Comparison of ENCODE assay signal across 1 cellular context in the genomic region with DNA sequence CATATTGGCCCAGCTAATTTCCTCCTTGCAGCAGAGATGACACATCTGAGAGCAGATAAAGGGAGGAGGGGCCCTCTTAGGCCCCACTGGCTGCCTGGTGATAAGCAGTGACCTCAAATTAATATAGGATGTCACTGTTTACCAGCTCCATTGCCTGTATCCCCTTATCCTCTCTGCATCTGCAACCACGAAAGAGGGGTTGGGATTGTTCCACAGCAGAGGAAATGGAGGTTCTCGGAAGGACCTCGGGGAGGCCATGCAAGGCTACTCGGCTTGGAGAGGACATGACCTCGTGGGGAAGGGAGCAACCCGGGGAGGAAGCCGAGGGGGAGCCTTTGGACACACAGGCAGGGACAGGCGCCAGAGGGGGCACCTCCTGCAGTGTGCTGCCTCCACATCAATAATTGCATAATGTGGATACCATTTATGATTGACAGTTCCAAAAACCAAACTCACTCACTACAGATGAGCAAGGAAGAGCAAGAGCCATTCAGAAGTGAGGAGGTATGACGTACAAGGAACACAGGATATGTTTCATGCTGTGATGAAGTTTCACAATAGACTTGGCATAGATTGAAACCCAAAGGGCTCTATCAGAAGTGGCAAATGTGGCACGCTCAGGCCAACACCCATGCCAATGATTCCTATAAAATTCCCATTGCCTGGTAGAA.
A peak's percentile ranks its signal among the peaks of the same experiment; 100 is the strongest.
TF ChIP-seq lines count a peak whose summit lies in the region.

No MANE protein-coding gene starts in this region.

TF ChIP-seq in K562, 482 proteins besides CTCF, POLR2A, EP300 and RAD21 (continues in another document):
- TF ChIP-seq, protein P1, sequence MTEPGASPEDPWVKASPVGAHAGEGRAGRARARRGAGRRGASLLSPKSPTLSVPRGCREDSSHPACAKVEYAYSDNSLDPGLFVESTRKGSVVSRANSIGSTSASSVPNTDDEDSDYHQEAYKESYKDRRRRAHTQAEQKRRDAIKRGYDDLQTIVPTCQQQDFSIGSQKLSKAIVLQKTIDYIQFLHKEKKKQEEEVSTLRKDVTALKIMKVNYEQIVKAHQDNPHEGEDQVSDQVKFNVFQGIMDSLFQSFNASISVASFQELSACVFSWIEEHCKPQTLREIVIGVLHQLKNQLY (CRISPR knock-in tag; conservative IDR thresholded peaks at IDR 0.05): no peak
- no peak for TF ChIP-seq SIN3B (IDR thresholded peaks at IDR 0.05; ENCODE audit: low read depth)
- TF ChIP-seq SRF (CRISPR knock-in tag; IDR thresholded peaks at IDR 0.05): no peak
- TF ChIP-seq NCOR1 (IDR thresholded peaks at IDR 0.05): peak; percentile 87
- peak; percentile 94 for TF ChIP-seq LEF1 (IDR thresholded peaks at IDR 0.05)
- no peak for TF ChIP-seq CBX5 (IDR thresholded peaks at IDR 0.05; ENCODE audit: borderline replicate concordance, low read depth)
- peak in 1 of 2 experiments; percentile 83; a peak in 2 of 4 replicates for TF ChIP-seq HDAC1 (IDR thresholded peaks at IDR 0.05)
- peak; percentile 84 for TF ChIP-seq ZNF766 (CRISPR knock-in tag; conservative IDR thresholded peaks at IDR 0.05)
- peak; percentile 82 to 85 for TF ChIP-seq KDM1A (IDR thresholded peaks at IDR 0.05)
- peak; percentile 66; the same call in 1 of the 2 replicates for TF ChIP-seq PML (IDR thresholded peaks at IDR 0.05; ENCODE audit: low read length)
- TF ChIP-seq NCOA6 (IDR thresholded peaks at IDR 0.05): no peak
- no peak for TF ChIP-seq EGR1 (conservative IDR thresholded peaks at IDR 0.05)
- peak; percentile 79 for TF ChIP-seq GATAD2A (IDR thresholded peaks at IDR 0.05)
- TF ChIP-seq ZNF274 (IDR thresholded peaks at IDR 0.05; ENCODE audit: borderline replicate concordance, low read depth, low read length): no peak
- no peak for TF ChIP-seq ZNF668 (CRISPR knock-in tag; IDR thresholded peaks at IDR 0.05)
- TF ChIP-seq, protein P2, sequence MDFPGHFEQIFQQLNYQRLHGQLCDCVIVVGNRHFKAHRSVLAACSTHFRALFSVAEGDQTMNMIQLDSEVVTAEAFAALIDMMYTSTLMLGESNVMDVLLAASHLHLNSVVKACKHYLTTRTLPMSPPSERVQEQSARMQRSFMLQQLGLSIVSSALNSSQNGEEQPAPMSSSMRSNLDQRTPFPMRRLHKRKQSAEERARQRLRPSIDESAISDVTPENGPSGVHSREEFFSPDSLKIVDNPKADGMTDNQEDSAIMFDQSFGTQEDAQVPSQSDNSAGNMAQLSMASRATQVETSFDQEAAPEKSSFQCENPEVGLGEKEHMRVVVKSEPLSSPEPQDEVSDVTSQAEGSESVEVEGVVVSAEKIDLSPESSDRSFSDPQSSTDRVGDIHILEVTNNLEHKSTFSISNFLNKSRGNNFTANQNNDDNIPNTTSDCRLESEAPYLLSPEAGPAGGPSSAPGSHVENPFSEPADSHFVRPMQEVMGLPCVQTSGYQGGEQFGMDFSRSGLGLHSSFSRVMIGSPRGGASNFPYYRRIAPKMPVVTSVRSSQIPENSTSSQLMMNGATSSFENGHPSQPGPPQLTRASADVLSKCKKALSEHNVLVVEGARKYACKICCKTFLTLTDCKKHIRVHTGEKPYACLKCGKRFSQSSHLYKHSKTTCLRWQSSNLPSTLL (IDR thresholded peaks at IDR 0.05): no peak
- no peak for TF ChIP-seq ZNF197 (CRISPR knock-in tag; IDR thresholded peaks at IDR 0.05; ENCODE audit: low read depth)
- TF ChIP-seq ZKSCAN1 (IDR thresholded peaks at IDR 0.05; ENCODE audit: low read depth, low read length): no peak
- no peak for TF ChIP-seq TAF7 (tag; IDR thresholded peaks at IDR 0.05)
- TF ChIP-seq, protein P3, sequence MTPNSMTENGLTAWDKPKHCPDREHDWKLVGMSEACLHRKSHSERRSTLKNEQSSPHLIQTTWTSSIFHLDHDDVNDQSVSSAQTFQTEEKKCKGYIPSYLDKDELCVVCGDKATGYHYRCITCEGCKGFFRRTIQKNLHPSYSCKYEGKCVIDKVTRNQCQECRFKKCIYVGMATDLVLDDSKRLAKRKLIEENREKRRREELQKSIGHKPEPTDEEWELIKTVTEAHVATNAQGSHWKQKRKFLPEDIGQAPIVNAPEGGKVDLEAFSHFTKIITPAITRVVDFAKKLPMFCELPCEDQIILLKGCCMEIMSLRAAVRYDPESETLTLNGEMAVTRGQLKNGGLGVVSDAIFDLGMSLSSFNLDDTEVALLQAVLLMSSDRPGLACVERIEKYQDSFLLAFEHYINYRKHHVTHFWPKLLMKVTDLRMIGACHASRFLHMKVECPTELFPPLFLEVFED (CRISPR knock-in tag; conservative IDR thresholded peaks at IDR 0.05): no peak
- TF ChIP-seq MTA2 (IDR thresholded peaks at IDR 0.05; ENCODE audit: low read depth): peak; percentile 67
- no peak for TF ChIP-seq CREBBP (IDR thresholded peaks at IDR 0.05; ENCODE audit: low read depth, low read length)
- peak; percentile 25; the same call in 1 of the 2 replicates for TF ChIP-seq RBFOX2 (IDR thresholded peaks at IDR 0.05; ENCODE audit: low read depth, low read length)
- no peak for TF ChIP-seq PTBP1 (IDR thresholded peaks at IDR 0.05; ENCODE audit: low read depth, low read length)
- TF ChIP-seq SP2 (IDR thresholded peaks at IDR 0.05; ENCODE audit: extremely low read depth, low read depth, low read length, poor library complexity, severe bottlenecking): no peak
- TF ChIP-seq ZNF239 (CRISPR knock-in tag; IDR thresholded peaks at IDR 0.05): no peak
- TF ChIP-seq, protein P4, sequence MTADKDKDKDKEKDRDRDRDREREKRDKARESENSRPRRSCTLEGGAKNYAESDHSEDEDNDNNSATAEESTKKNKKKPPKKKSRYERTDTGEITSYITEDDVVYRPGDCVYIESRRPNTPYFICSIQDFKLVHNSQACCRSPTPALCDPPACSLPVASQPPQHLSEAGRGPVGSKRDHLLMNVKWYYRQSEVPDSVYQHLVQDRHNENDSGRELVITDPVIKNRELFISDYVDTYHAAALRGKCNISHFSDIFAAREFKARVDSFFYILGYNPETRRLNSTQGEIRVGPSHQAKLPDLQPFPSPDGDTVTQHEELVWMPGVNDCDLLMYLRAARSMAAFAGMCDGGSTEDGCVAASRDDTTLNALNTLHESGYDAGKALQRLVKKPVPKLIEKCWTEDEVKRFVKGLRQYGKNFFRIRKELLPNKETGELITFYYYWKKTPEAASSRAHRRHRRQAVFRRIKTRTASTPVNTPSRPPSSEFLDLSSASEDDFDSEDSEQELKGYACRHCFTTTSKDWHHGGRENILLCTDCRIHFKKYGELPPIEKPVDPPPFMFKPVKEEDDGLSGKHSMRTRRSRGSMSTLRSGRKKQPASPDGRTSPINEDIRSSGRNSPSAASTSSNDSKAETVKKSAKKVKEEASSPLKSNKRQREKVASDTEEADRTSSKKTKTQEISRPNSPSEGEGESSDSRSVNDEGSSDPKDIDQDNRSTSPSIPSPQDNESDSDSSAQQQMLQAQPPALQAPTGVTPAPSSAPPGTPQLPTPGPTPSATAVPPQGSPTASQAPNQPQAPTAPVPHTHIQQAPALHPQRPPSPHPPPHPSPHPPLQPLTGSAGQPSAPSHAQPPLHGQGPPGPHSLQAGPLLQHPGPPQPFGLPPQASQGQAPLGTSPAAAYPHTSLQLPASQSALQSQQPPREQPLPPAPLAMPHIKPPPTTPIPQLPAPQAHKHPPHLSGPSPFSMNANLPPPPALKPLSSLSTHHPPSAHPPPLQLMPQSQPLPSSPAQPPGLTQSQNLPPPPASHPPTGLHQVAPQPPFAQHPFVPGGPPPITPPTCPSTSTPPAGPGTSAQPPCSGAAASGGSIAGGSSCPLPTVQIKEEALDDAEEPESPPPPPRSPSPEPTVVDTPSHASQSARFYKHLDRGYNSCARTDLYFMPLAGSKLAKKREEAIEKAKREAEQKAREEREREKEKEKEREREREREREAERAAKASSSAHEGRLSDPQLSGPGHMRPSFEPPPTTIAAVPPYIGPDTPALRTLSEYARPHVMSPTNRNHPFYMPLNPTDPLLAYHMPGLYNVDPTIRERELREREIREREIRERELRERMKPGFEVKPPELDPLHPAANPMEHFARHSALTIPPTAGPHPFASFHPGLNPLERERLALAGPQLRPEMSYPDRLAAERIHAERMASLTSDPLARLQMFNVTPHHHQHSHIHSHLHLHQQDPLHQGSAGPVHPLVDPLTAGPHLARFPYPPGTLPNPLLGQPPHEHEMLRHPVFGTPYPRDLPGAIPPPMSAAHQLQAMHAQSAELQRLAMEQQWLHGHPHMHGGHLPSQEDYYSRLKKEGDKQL (CRISPR knock-in tag; IDR thresholded peaks at IDR 0.05; ENCODE audit: borderline replicate concordance): no peak
- TF ChIP-seq, protein P5, sequence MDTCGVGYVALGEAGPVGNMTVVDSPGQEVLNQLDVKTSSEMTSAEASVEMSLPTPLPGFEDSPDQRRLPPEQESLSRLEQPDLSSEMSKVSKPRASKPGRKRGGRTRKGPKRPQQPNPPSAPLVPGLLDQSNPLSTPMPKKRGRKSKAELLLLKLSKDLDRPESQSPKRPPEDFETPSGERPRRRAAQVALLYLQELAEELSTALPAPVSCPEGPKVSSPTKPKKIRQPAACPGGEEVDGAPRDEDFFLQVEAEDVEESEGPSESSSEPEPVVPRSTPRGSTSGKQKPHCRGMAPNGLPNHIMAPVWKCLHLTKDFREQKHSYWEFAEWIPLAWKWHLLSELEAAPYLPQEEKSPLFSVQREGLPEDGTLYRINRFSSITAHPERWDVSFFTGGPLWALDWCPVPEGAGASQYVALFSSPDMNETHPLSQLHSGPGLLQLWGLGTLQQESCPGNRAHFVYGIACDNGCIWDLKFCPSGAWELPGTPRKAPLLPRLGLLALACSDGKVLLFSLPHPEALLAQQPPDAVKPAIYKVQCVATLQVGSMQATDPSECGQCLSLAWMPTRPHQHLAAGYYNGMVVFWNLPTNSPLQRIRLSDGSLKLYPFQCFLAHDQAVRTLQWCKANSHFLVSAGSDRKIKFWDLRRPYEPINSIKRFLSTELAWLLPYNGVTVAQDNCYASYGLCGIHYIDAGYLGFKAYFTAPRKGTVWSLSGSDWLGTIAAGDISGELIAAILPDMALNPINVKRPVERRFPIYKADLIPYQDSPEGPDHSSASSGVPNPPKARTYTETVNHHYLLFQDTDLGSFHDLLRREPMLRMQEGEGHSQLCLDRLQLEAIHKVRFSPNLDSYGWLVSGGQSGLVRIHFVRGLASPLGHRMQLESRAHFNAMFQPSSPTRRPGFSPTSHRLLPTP (IDR thresholded peaks at IDR 0.05; ENCODE audit: borderline replicate concordance, extremely low read depth, insufficient read length): no peak
- TF ChIP-seq, protein P6, sequence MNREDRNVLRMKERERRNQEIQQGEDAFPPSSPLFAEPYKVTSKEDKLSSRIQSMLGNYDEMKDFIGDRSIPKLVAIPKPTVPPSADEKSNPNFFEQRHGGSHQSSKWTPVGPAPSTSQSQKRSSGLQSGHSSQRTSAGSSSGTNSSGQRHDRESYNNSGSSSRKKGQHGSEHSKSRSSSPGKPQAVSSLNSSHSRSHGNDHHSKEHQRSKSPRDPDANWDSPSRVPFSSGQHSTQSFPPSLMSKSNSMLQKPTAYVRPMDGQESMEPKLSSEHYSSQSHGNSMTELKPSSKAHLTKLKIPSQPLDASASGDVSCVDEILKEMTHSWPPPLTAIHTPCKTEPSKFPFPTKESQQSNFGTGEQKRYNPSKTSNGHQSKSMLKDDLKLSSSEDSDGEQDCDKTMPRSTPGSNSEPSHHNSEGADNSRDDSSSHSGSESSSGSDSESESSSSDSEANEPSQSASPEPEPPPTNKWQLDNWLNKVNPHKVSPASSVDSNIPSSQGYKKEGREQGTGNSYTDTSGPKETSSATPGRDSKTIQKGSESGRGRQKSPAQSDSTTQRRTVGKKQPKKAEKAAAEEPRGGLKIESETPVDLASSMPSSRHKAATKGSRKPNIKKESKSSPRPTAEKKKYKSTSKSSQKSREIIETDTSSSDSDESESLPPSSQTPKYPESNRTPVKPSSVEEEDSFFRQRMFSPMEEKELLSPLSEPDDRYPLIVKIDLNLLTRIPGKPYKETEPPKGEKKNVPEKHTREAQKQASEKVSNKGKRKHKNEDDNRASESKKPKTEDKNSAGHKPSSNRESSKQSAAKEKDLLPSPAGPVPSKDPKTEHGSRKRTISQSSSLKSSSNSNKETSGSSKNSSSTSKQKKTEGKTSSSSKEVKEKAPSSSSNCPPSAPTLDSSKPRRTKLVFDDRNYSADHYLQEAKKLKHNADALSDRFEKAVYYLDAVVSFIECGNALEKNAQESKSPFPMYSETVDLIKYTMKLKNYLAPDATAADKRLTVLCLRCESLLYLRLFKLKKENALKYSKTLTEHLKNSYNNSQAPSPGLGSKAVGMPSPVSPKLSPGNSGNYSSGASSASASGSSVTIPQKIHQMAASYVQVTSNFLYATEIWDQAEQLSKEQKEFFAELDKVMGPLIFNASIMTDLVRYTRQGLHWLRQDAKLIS (CRISPR knock-in tag; IDR thresholded peaks at IDR 0.05): no peak
- peak; percentile 73 for TF ChIP-seq FOXM1 (IDR thresholded peaks at IDR 0.05; ENCODE audit: low read depth)
- no peak for TF ChIP-seq FOXM1 (CRISPR knock-in tag; IDR thresholded peaks at IDR 0.05; ENCODE audit: low read depth)
- TF ChIP-seq JUND (IDR thresholded peaks at IDR 0.05; ENCODE audit: borderline replicate concordance, low read depth, low read length): peak; percentile 89
- peak; percentile 79; the same call in 1 of the 3 replicates for TF ChIP-seq JUND (tag; IDR thresholded peaks at IDR 0.05; ENCODE audit: borderline replicate concordance, low read depth, low read length)
- TF ChIP-seq ZNF140 (CRISPR knock-in tag; IDR thresholded peaks at IDR 0.05): no peak
- TF ChIP-seq ZNF507 (tag; conservative IDR thresholded peaks at IDR 0.05): no peak
- no peak for TF ChIP-seq FOXJ2 (tag; IDR thresholded peaks at IDR 0.05)
- peak; percentile 94 for TF ChIP-seq TCF3 (CRISPR knock-in tag; IDR thresholded peaks at IDR 0.05)
- no peak for TF ChIP-seq ZNF583 (CRISPR knock-in tag; IDR thresholded peaks at IDR 0.05)
- TF ChIP-seq ZNF57 (CRISPR knock-in tag; IDR thresholded peaks at IDR 0.05): no peak
- TF ChIP-seq ZNF778 (CRISPR knock-in tag; IDR thresholded peaks at IDR 0.05): no peak
- no peak for TF ChIP-seq ZKSCAN3 (CRISPR knock-in tag; IDR thresholded peaks at IDR 0.05)
- TF ChIP-seq KAT8 (IDR thresholded peaks at IDR 0.05; ENCODE audit: low read depth): no peak
- peak; percentile 56 for TF ChIP-seq ETV1 (tag; conservative IDR thresholded peaks at IDR 0.05; ENCODE audit: low read depth)
- no peak for TF ChIP-seq CBX2 (IDR thresholded peaks at IDR 0.05; ENCODE audit: insufficient read depth, low read length, poor library complexity, severe bottlenecking)
- TF ChIP-seq LARP7 (IDR thresholded peaks at IDR 0.05): no peak
- peak; percentile 81 for TF ChIP-seq ETV5 (CRISPR knock-in tag; IDR thresholded peaks at IDR 0.05; ENCODE audit: low read depth)
- no peak for TF ChIP-seq ZNF699 (CRISPR knock-in tag; IDR thresholded peaks at IDR 0.05; ENCODE audit: insufficient replicate concordance)
- no peak for TF ChIP-seq ZBTB17 (CRISPR knock-in tag; IDR thresholded peaks at IDR 0.05)
- no peak for TF ChIP-seq ELF4 (CRISPR knock-in tag; IDR thresholded peaks at IDR 0.05)
- TF ChIP-seq, protein P7, sequence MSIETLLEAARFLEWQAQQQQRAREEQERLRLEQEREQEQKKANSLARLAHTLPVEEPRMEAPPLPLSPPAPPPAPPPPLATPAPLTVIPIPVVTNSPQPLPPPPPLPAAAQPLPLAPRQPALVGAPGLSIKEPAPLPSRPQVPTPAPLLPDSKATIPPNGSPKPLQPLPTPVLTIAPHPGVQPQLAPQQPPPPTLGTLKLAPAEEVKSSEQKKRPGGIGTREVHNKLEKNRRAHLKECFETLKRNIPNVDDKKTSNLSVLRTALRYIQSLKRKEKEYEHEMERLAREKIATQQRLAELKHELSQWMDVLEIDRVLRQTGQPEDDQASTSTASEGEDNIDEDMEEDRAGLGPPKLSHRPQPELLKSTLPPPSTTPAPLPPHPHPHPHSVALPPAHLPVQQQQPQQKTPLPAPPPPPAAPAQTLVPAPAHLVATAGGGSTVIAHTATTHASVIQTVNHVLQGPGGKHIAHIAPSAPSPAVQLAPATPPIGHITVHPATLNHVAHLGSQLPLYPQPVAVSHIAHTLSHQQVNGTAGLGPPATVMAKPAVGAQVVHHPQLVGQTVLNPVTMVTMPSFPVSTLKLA (conservative IDR thresholded peaks at IDR 0.05): peak in 1 of 2 experiments; percentile 70; a peak in 2 of 4 replicates
- no peak for TF ChIP-seq ZNF12 (CRISPR knock-in tag; IDR thresholded peaks at IDR 0.05)
- no peak for TF ChIP-seq SNIP1 (IDR thresholded peaks at IDR 0.05; ENCODE audit: low read depth)
